ENCODE assay signal across 8 cellular contexts in genomic region chr10:13882112-13882711, GRCh38.
A peak's percentile ranks its signal among the peaks of the same experiment; 100 is the strongest.
DNase-seq lines count a peak whose midpoint lies in the region; ATAC-seq and TF ChIP-seq lines count a peak whose summit lies in the region.

No MANE protein-coding gene starts in this region.

- H3K27ac Mint-ChIP-seq in activated B cell treated with CpG ODN at 0.5 μM for 24 hours: no peak overlapping the region

- intact Hi-C loops in activated B cell treated with CpG ODN at 0.5 μM for 24 hours (cut with micrococcal nuclease): no loop called here

- H3K4me3 Mint-ChIP-seq in activated B cell treated with CpG ODN at 0.5 μM for 24 hours: no peak overlapping the region

- peaks cover 4% of the 10 kb centered on the region for H3K4me1 Mint-ChIP-seq in activated B cell treated with CpG ODN at 0.5 μM for 24 hours

- POLR2A ChIA-PET in activated B cell treated with CpG ODN at 0.5 μM for 24 hours (lab: Charles Lee): interaction anchor here (0.6 kb wide), 1 partner anchor 8 kb away, joined by 3 read pairs; no protein-coding TSS in a partner anchor

- H3K4me3 ChIP-seq in thymus (ENCODE audit: low read length): no peak overlapping the region

- H3K4me1 ChIP-seq in thymus (ENCODE audit: control insufficient read depth, insufficient read depth, low read length): no peaks in the 10 kb centered on the region

- ATAC-seq in activated B cell treated with CpG ODN at 0.5 μM for 24 hours (ENCODE audit: low read depth) (peak; percentile 45), HG03097 (IDR thresholded peaks at IDR 0.05; ENCODE audit: low FRiP score, unreplicated experiment) (no peak)

- peaks cover 14% of the 10 kb centered on the region for H3K27me3 Mint-ChIP-seq in activated B cell treated with CpG ODN at 0.5 μM for 24 hours

- peak overlapping the region; percentile 59 for H3K27ac ChIP-seq in thymus (ENCODE audit: low read depth)

- no peaks in the 10 kb centered on the region for H3K9me3 Mint-ChIP-seq in activated B cell treated with CpG ODN at 0.5 μM for 24 hours

- H3K27me3 ChIP-seq in thymus (ENCODE audit: control insufficient read depth, insufficient read depth): no peaks in the 10 kb centered on the region

- peak; percentile 90 for DNase-seq in HS-27A (ENCODE audit: low read depth)
- no peak for DNase-seq in activated B cell treated with CpG ODN at 0.5 μM for 24 hours
- DNase-seq in iPS DF 19.7 (ENCODE audit: low read depth, low spot score): peak; percentile 99
- no peak for DNase-seq in NCI-H748 treated with DMSO at 0.1 percent for 48 hours (lab: John Stamatoyannopoulos, UW)
- no peak for DNase-seq in NCI-H2081 (lab: John Stamatoyannopoulos, UW)
- no peak for DNase-seq in NCI-H2227 treated with DMSO at 0.1 percent for 48 hours (lab: John Stamatoyannopoulos, UW)

- no peaks in the 10 kb centered on the region for H3K36me3 Mint-ChIP-seq in activated B cell treated with CpG ODN at 0.5 μM for 24 hours (ENCODE audit: low read depth)

- no peaks in the 10 kb centered on the region for H3K36me3 ChIP-seq in thymus (ENCODE audit: control insufficient read depth, insufficient read depth)

- H3K9me3 ChIP-seq in thymus (ENCODE audit: control insufficient read depth): no peaks in the 10 kb centered on the region

- CTCF ChIA-PET in activated B cell treated with CpG ODN at 0.5 μM for 24 hours (lab: Charles Lee): no interaction called here

- no peak for TF ChIP-seq CTCF in activated B cell treated with CpG ODN at 0.5 μM for 24 hours (IDR thresholded peaks at IDR 0.05)

- 17% methylated on average over 7 of the region's 7 CpGs for WGBS in thymus

Comparison
In these comparisons a context has a peak if more than half of its experiments do, and no peak if none do; other contexts are left out.
1. DNase-seq: peak in HS-27A (single experiment) and iPS DF 19.7 (single experiment); none in activated B cell treated with CpG ODN at 0.5 μM for 24 hours (single experiment), NCI-H748 treated with DMSO at 0.1 percent for 48 hours (single experiment), NCI-H2081 (0 of 2) and NCI-H2227 treated with DMSO at 0.1 percent for 48 hours (single experiment).